Comparison of ENCODE assay signal across 8 cellular contexts in the genomic region with DNA sequence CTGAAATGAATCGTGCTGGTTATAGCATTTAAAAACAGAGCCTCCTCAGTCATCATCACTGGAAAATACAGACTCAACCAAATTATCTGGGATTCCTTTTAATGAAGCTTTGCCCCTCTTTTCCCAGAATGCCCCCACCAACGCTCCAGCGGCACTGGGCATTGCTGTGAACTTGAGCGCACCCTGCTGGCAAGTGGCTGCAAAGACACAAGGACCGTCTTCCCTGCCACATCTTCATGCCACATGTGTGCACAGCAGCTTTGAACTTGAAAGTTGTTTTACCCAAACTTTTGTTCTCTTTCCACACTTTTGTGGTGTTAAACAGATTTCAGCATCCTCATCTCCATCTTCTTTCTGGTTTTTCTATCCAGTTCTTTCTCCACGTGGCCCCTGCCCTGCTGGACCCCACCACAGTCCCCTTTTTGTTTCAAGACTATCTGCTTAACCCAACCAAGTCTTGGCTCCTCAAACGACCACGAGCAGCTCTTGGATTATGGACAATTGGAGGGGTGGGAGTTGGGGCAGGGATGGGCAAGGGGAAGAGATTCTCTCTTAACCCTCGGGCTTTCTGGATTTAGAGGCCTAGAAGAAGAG. TPM values are rescaled to one million over a fixed set of nuclear protein-coding genes. Genes with fewer than 3 reads are reported as not detected.
DNase-seq lines count a peak whose midpoint lies in the region; ATAC-seq and TF ChIP-seq lines count a peak whose summit lies in the region.

No MANE protein-coding gene starts in this region.

- intact Hi-C loops in lower lobe of right lung (cut with DNase I), result no loop called here

- no peak overlapping the region for H3K4me3 ChIP-seq in DOHH2 (ENCODE audit: low read length)
- no peak overlapping the region for H3K4me3 ChIP-seq in MG63
- H3K4me3 ChIP-seq in lower lobe of right lung, result no peak overlapping the region

- no peaks in the 10 kb centered on the region for H3F3A ChIP-seq in DOHH2 (ENCODE audit: control insufficient read depth, insufficient read depth)

- H3K4me2 ChIP-seq in DOHH2 (ENCODE audit: low read length), result no peak overlapping the region

- H3K79me2 ChIP-seq in DOHH2 (ENCODE audit: control insufficient read depth, low read length), result no peaks in the 10 kb centered on the region

- no peak overlapping the region for H3K27ac ChIP-seq in DOHH2 (ENCODE audit: low read depth, low read length)
- no peak overlapping the region; the same call in 1 of the 2 replicates for H3K27ac ChIP-seq in VCaP
- H3K27ac ChIP-seq in lower lobe of right lung, result no peak overlapping the region

- TF ChIP-seq CTCF in DOHH2 (IDR thresholded peaks at IDR 0.05; ENCODE audit: low read depth, low read length, poor library complexity, severe bottlenecking) (peak; percentile 94), VCaP (conservative IDR thresholded peaks at IDR 0.05) (peak; percentile 93), lower lobe of right lung (IDR thresholded peaks at IDR 0.05) (peak; percentile 88)

- H3K36me3 ChIP-seq in DOHH2 (ENCODE audit: control insufficient read depth, low read length), result no peaks in the 10 kb centered on the region
- no peaks in the 10 kb centered on the region for H3K36me3 ChIP-seq in MG63
- no peaks in the 10 kb centered on the region for H3K36me3 ChIP-seq in lower lobe of right lung

- H3K4me1 ChIP-seq in DOHH2 (ENCODE audit: control insufficient read depth, low read length) (no peaks in the 10 kb centered on the region), lower lobe of right lung (no peaks in the 10 kb centered on the region)

- no peaks in the 10 kb centered on the region for H3K9me2 ChIP-seq in DOHH2 (replicated peaks; ENCODE audit: control insufficient read depth, low read length)

- DNase-seq in MG63, result peak; percentile 49
- peak; percentile 24 for DNase-seq in cerebellum (ENCODE audit: low spot score)
- DNase-seq in lower lobe of right lung, result peak; percentile 61
- DNase-seq in stimulated activated naive CD4-positive, alpha-beta T cell treated with Interleukin-2 at 50 U/mL for 16 hours (lab: John Stamatoyannopoulos, UW), result peak; percentile 43
- DNase-seq in ureter (ENCODE audit: low spot score), result no peak

- H3K9me3 ChIP-seq in DOHH2 (ENCODE audit: control insufficient read depth, insufficient read depth, low read length), result no peaks in the 10 kb centered on the region
- peaks cover 2% of the 10 kb centered on the region; the same call in 1 of the 2 replicates for H3K9me3 ChIP-seq in MG63
- H3K9me3 ChIP-seq in lower lobe of right lung, result no peaks in the 10 kb centered on the region

- no peaks in the 10 kb centered on the region for H4K20me1 ChIP-seq in DOHH2 (ENCODE audit: control insufficient read depth, insufficient read depth, low read depth, low read length)

- ATAC-seq in GM21447 (IDR thresholded peaks at IDR 0.05; ENCODE audit: unreplicated experiment) (peak; percentile 67), lower lobe of right lung (peak; percentile 70)

- H3K27me3 ChIP-seq in DOHH2 (ENCODE audit: control insufficient read depth, low read length) (peaks cover 68% of the 10 kb centered on the region), MG63 (no peaks in the 10 kb centered on the region; the same call in 1 of the 2 replicates), lower lobe of right lung (ENCODE audit: low read depth) (peaks cover 28% of the 10 kb centered on the region)

RNA-seq across cellular contexts. Expression of a gene that starts 12.8 kb away (rescaled TPM):
- total RNA-seq in MG63 (2014; rRNA removed; shearing (Covaris generic); ENCODE audit: low replicate concordance), result not detected in 2 replicates
- total RNA-seq in cerebellum, result 13.3 TPM
- total RNA-seq in lower lobe of right lung, result 0.21 TPM
- total RNA-seq in ureter, result not detected

Comparison
In these comparisons a context has a peak if more than half of its experiments do, and no peak if none do; other contexts are left out.
1. RNA of a gene that starts 12.8 kb away (total RNA-seq): 13.3 TPM in cerebellum (single experiment); 0.21 TPM in lower lobe of right lung (single experiment), not detected in MG63 and not detected in ureter (single experiment); every median in the first group is over 10 times any median in the second.
2. Peak in every context shown above with its lines, with median percentiles within 50 percentile points of each other: CTCF ChIP-seq.